34 cellular contexts compared by ENCODE assay signal in the genomic region with DNA sequence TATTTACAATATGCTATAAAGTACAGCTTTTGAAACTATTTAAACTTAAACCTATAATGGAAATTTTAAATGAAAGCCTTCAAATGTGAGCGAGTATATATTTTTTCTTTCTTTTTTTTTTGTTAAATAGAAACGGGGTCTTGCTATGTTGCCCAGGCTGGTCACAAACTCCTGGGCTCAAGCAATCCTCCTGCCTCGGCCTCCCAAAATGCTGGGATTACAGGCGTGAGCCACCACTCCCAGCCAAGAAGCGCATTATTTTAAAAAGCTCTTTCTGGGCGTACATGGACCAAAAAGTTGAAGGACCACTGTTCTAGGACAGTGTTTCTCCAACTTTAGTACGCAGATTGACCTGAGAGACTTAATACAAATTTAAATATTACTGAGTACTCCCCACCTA.
DNase-seq lines count a peak whose midpoint lies in the region; ATAC-seq, FAIRE-seq and TF ChIP-seq lines count a peak whose summit lies in the region.
"Had no signal": no experiment of that assay in that cellular context is flagged by ENCODE, and none has a peak within 500 bp of the region (broad histone marks: within the 10 kb centered on the region; RNA-seq: fewer than 3 reads in every experiment).

No MANE protein-coding gene starts in this region.

- TF ChIP-seq RAD21 in HepG2 (CRISPR knock-in tag; IDR thresholded peaks at IDR 0.05) (no peak), K562 (CRISPR knock-in tag; conservative IDR thresholded peaks at IDR 0.05 in 1 of 2, IDR thresholded peaks at IDR 0.05 in 1 of 2) (no peak)

- H3K9me3 ChIP-seq in HepG2 (ENCODE audit: low read length) (no peaks in the 10 kb centered on the region), right lobe of liver (no peaks in the 10 kb centered on the region), K562 (replicated peaks; ENCODE audit: control insufficient read depth, insufficient read depth, low read depth, low read length) (no peaks in the 10 kb centered on the region)
- H3K9me3 ChIP-seq: A549, BE2C, Caco-2 had no signal

- no peak for ATAC-seq in HepG2
- no peak for ATAC-seq in right lobe of liver
- ATAC-seq in WTC11, result no peak
- no peak for ATAC-seq in K562
- ATAC-seq: A549; CD8-positive, alpha-beta T cell had no signal

- H3K9ac ChIP-seq in HepG2 (ENCODE audit: insufficient read depth, low read depth, low read length) (no peak overlapping the region), K562 (ENCODE audit: insufficient read depth in 1 of 2, low read depth in 2 of 2, low read length in 2 of 2) (no peak overlapping the region)
- H3K9ac ChIP-seq: BLaER1; BLaER1 treated with 17β-estradiol and CSF1 and Interleukin-3, amounts not matched to agents 10 nM and 100 nM had no signal

- no peak for TF ChIP-seq POLR2A in HepG2 (IDR thresholded peaks at IDR 0.05; ENCODE audit: insufficient read depth in 1 of 2, low read depth in 2 of 2, low read length in 2 of 2)
- TF ChIP-seq POLR2A in right lobe of liver (IDR thresholded peaks at IDR 0.05), result no peak
- TF ChIP-seq POLR2A in K562 (conservative IDR thresholded peaks at IDR 0.05), result no peak

- WGBS in HepG2 (ENCODE audit: low lambda C conversion rate), result 97% methylated on average over 7 of the region's 7 CpGs
- 94% methylated on average over 7 of the region's 7 CpGs for WGBS in right lobe of liver (ENCODE audit: insufficient coverage, low coverage, low lambda C conversion rate, missing lambda C conversion rate)
- WGBS in K562 (ENCODE audit: insufficient coverage, low coverage, missing lambda C conversion rate), result 96% methylated on average over 7 of the region's 7 CpGs

- peaks cover 67% of the 10 kb centered on the region for H3K36me3 Mint-ChIP-seq in WTC11

- no peaks in the 10 kb centered on the region for H3K27me3 ChIP-seq in HepG2 (ENCODE audit: control insufficient read depth in 1 of 2, insufficient read depth in 2 of 2, low read length in 2 of 2)
- no peaks in the 10 kb centered on the region for H3K27me3 ChIP-seq in right lobe of liver
- no peaks in the 10 kb centered on the region for H3K27me3 ChIP-seq in K562 (ENCODE audit: control insufficient read depth in 2 of 2, insufficient read depth in 2 of 2, low read length in 2 of 2)
- H3K27me3 ChIP-seq: BE2C; BLaER1; BLaER1 treated with 17β-estradiol and CSF1 and Interleukin-3, amounts not matched to agents 10 nM and 100 nM had no signal

- no peaks in the 10 kb centered on the region for H3K4me1 Mint-ChIP-seq in WTC11
- H3K4me1 Mint-ChIP-seq: B cell; CD14-positive monocyte; CD4-positive, alpha-beta memory T cell had no signal

- in situ Hi-C loops in HepG2 (cut with HindIII; ENCODE audit: extremely low pct_ligation_motif_present, low pct_unique_long_range_greater_than_20kb), result no loop called here
- in situ Hi-C loops in K562 (cut with MboI), result no loop called here

- TF ChIP-seq CTCF in HepG2 (CRISPR knock-in tag; IDR thresholded peaks at IDR 0.05) (no peak), right lobe of liver (IDR thresholded peaks at IDR 0.05) (no peak), WTC11 (IDR thresholded peaks at IDR 0.05) (no peak), K562 (IDR thresholded peaks at IDR 0.05 in 2 of 3, conservative IDR thresholded peaks at IDR 0.05 in 1 of 3; ENCODE audit: insufficient read depth in 2 of 3, low read depth in 1 of 3, low read length in 3 of 3) (no peak)

- H2AFZ ChIP-seq in HepG2 (ENCODE audit: low read length), result no peak overlapping the region
- no peak overlapping the region for H2AFZ ChIP-seq in K562 (ENCODE audit: low read depth, low read length)

- H4K20me1 ChIP-seq in HepG2 (ENCODE audit: insufficient read depth, low read length) (no peaks in the 10 kb centered on the region; the same call in 1 of the 2 replicates), K562 (replicated peaks; ENCODE audit: control insufficient read depth, insufficient read depth, low read length) (no peaks in the 10 kb centered on the region)

- no TSS peak for BruUV-seq in HepG2 (replicated peaks; lab: Mats Ljungman, UMichigan)
- BruUV-seq in K562 (replicated peaks; lab: Mats Ljungman, UMichigan), result no TSS peak

- intact Hi-C loops in HepG2 (cut with micrococcal nuclease; ENCODE audit: unreplicated experiment) (no loop called here), right lobe of liver (cut with DNase I) (no loop called here), K562 (cut with micrococcal nuclease) (no loop called here)

- H3K79me2 ChIP-seq in HepG2 (ENCODE audit: insufficient read depth, low read length) (no peaks in the 10 kb centered on the region), K562 (ENCODE audit: control insufficient read depth, insufficient read depth, low read length) (no peaks in the 10 kb centered on the region; the same call in 2 of the 3 replicates)

- H3K4me3 ChIP-seq in HepG2 (replicated peaks in 1 of 3; ENCODE audit: insufficient read depth in 1 of 3, low read depth in 2 of 3, low read length in 3 of 3) (no peak overlapping the region), right lobe of liver (no peak overlapping the region), K562 (no peak overlapping the region)
- H3K4me3 ChIP-seq: A549; BLaER1; BLaER1 treated with 17β-estradiol and CSF1 and Interleukin-3, amounts not matched to agents 10 nM and 100 nM had no signal

- H3K36me3 ChIP-seq in HepG2 (replicated peaks in 1 of 2; ENCODE audit: control insufficient read depth in 1 of 2, insufficient read depth in 2 of 2, low read length in 2 of 2), result peaks cover 19 to 72% of the 10 kb centered on the region in 2 experiments
- H3K36me3 ChIP-seq in right lobe of liver, result peaks cover 0 to 64% (median 13%) of the 10 kb centered on the region in 4 donors
- H3K36me3 ChIP-seq in K562 (ENCODE audit: control insufficient read depth, insufficient read depth, low read length), result peaks cover 92% of the 10 kb centered on the region

- H3K4me1 ChIP-seq in HepG2 (ENCODE audit: insufficient read depth, low read length), result peaks cover 11% of the 10 kb centered on the region; the same call in 1 of the 2 replicates
- no peaks in the 10 kb centered on the region for H3K4me1 ChIP-seq in right lobe of liver
- no peaks in the 10 kb centered on the region for H3K4me1 ChIP-seq in K562 (replicated peaks in 1 of 2; ENCODE audit: control insufficient read depth in 2 of 2, insufficient read depth in 2 of 2, low read length in 2 of 2)
- H3K4me1 ChIP-seq: A549; BE2C; BLaER1; BLaER1 treated with 17β-estradiol and CSF1 and Interleukin-3, amounts not matched to agents 10 nM and 100 nM; Caco-2 had no signal

- H3K27ac ChIP-seq in HepG2 (ENCODE audit: extremely low read length, insufficient read depth, low read length), result no peak overlapping the region
- no peak overlapping the region for H3K27ac ChIP-seq in right lobe of liver
- H3K27ac ChIP-seq in K562 (ENCODE audit: extremely low read depth, low read depth, low read length), result no peak overlapping the region
- H3K27ac ChIP-seq: 22Rv1; A549; BLaER1; BLaER1 treated with 17β-estradiol and CSF1 and Interleukin-3, amounts not matched to agents 10 nM and 100 nM; C4-2B had no signal

- DNase-seq in HepG2 (ENCODE audit: low spot score) (no peak), right lobe of liver (no peak), WTC11 (ENCODE audit: low spot score) (no peak), K562 (ENCODE audit: extremely low read depth in 1 of 4, low spot score in 3 of 4) (no peak), GDM1 (lab: John Stamatoyannopoulos, UW) (no peak), COLO668 (lab: John Stamatoyannopoulos, UW; ENCODE audit: unreplicated experiment) (no peak)
- DNase-seq: 8988T; ACHN; AML-193; BE2C; C1 segment of cervical spinal cord; Caco-2; Calu3; CD4-positive, alpha-beta memory T cell; CD4-positive, alpha-beta T cell; CD4-positive, CD25-positive, alpha-beta regulatory T cell; CD8-positive, alpha-beta memory T cell; CD8-positive, alpha-beta T cell; COR-L47; DMS 273 treated with DMSO at 0.1 percent for 48 hours; DMS153; DMS53; DMS79; DMS79 treated with DMSO at 0.1 percent for 48 hours; DND-41; EL had no signal

- H3K4me3 Mint-ChIP-seq in WTC11, result no peak overlapping the region
- H3K4me3 Mint-ChIP-seq: B cell; CD14-positive monocyte; CD4-positive, alpha-beta memory T cell; CD4-positive, alpha-beta T cell; CD4-positive, CD25-positive, alpha-beta regulatory T cell; CD8-positive, alpha-beta memory T cell; CD8-positive, alpha-beta T cell had no signal

- H3K9me1 ChIP-seq in K562 (ENCODE audit: control insufficient read depth, insufficient read depth, low read length), result no peaks in the 10 kb centered on the region

- POLR2A ChIA-PET in HepG2 (lab: Yijun Ruan, JAX), result no interaction called here
- POLR2A ChIA-PET in WTC11 (lab: Charles Lee), result no interaction called here
- POLR2A ChIA-PET in K562 (lab: Yijun Ruan, JAX), result interaction anchor here (1.2 kb wide), 1 partner anchor 69 kb away, joined by 3 read pairs; no protein-coding TSS in a partner anchor

- FAIRE-seq in HepG2 (lab: Jason Lieb, UNC), result no peak
- FAIRE-seq in K562 (lab: Jason Lieb, UNC), result no peak
- FAIRE-seq: A549, D721Med had no signal

- CTCF ChIA-PET in HepG2 (lab: Yijun Ruan, JAX; ENCODE audit: low intra/inter-chr PET ratio, low total read pairs), result no interaction called here
- CTCF ChIA-PET in WTC11 (lab: Charles Lee), result interaction anchor here (0.5 kb wide), 1 partner anchor 341 kb away, joined by 3 read pairs; no protein-coding TSS in a partner anchor
- CTCF ChIA-PET in K562 (lab: Yijun Ruan, JAX; ENCODE audit: low intra/inter-chr PET ratio), result no interaction called here

- no peak overlapping the region for H3K27ac Mint-ChIP-seq in WTC11
- H3K27ac Mint-ChIP-seq: B cell; CD14-positive monocyte; CD4-positive, alpha-beta memory T cell; CD4-positive, alpha-beta T cell; CD4-positive, CD25-positive, alpha-beta regulatory T cell; CD8-positive, alpha-beta memory T cell; CD8-positive, alpha-beta T cell had no signal

- TF ChIP-seq EP300 in HepG2 (IDR thresholded peaks at IDR 0.05; ENCODE audit: low read depth in 2 of 2, low read length in 2 of 2) (no peak), HepG2 (CRISPR knock-in tag; IDR thresholded peaks at IDR 0.05; ENCODE audit: borderline replicate concordance) (no peak), K562 (IDR thresholded peaks at IDR 0.05; ENCODE audit: low read length) (no peak)

- no peaks in the 10 kb centered on the region for H3K9me3 Mint-ChIP-seq in WTC11
- H3K9me3 Mint-ChIP-seq: CD4-positive, alpha-beta memory T cell; CD4-positive, alpha-beta T cell; CD4-positive, CD25-positive, alpha-beta regulatory T cell; CD8-positive, alpha-beta memory T cell; CD8-positive, alpha-beta T cell had no signal

- no peaks in the 10 kb centered on the region for H3K27me3 Mint-ChIP-seq in WTC11 (ENCODE audit: low read depth)
- H3K27me3 Mint-ChIP-seq: B cell; CD4-positive, alpha-beta memory T cell; CD4-positive, alpha-beta T cell; CD4-positive, CD25-positive, alpha-beta regulatory T cell; CD8-positive, alpha-beta memory T cell had no signal

- H3K4me2 ChIP-seq in HepG2 (ENCODE audit: low read depth, low read length) (no peak overlapping the region), K562 (ENCODE audit: insufficient read depth, low read length) (no peak overlapping the region)
- H3K4me2 ChIP-seq: A549; BLaER1; BLaER1 treated with 17β-estradiol and CSF1 and Interleukin-3, amounts not matched to agents 10 nM and 100 nM had no signal

TF ChIP-seq in HepG2, 621 proteins besides CTCF, POLR2A, EP300 and RAD21 (continues in another document):
- peak; percentile 57; the same call in 1 of the 2 replicates for TF ChIP-seq ZNF121 (CRISPR knock-in tag; IDR thresholded peaks at IDR 0.05)

TF ChIP-seq in WTC11, 78 proteins besides CTCF, POLR2A, EP300 and RAD21 (continues in another document):
- peak; percentile 53; the same call in 1 of the 2 replicates for TF ChIP-seq ZNF121 (CRISPR knock-in tag; IDR thresholded peaks at IDR 0.05)
